In genomic region chr7:109375857-109376256, GRCh38 we compare ENCODE assay signal across 27 cellular contexts.
"Had no signal": no experiment of that assay in that cellular context is flagged by ENCODE, and none has a peak within 500 bp of the region (broad histone marks: within the 10 kb centered on the region; RNA-seq: fewer than 3 reads in every experiment).

No MANE protein-coding gene starts in this region.

- H3K4me3 ChIP-seq: stomach, suprapubic skin, testis, thoracic aorta, thyroid gland, tibial artery, tibial nerve, transverse colon, upper lobe of left lung, upper lobe of right lung, uterus, vagina had no signal

- FAIRE-seq: urothelium cell line had no signal

- H3K36me3 ChIP-seq: stomach, suprapubic skin, thoracic aorta, thyroid gland, tibial artery, tibial nerve, transverse colon, upper lobe of left lung, upper lobe of right lung, uterus, vagina had no signal

- H3K27ac ChIP-seq: stomach, suprapubic skin, testis, thoracic aorta, thyroid gland, tibial artery, tibial nerve, transverse colon, upper lobe of left lung, upper lobe of right lung, uterus, vagina had no signal

- ATAC-seq: stimulated activated effector memory CD8-positive, alpha-beta T cell treated with anti-CD3 and anti-CD28 coated beads, Interleukin-12 subunit alpha, Interleukin-12 subunit beta, amount 100 ng/mL, for 72 hours; stimulated activated memory B cell treated with anti-CD40 and anti-IgM and Interleukin-4, amounts not matched to agents 10 μg/mL and 1 μg/mL and 100 μg/mL, for 72 hours; stimulated activated naive B cell treated with anti-CD40 and anti-IgM and Interleukin-4, amounts not matched to agents 10 μg/mL and 1 μg/mL and 100 μg/mL, for 72 hours; stimulated activated naive CD8-positive, alpha-beta T cell treated with anti-CD3 and anti-CD28 coated beads, Interleukin-15, amount 100 ng/mL, for 72 hours; stimulated activated naive CD8-positive, alpha-beta T cell treated with anti-CD3 and anti-CD28 coated beads, Interleukin-15, Interleukin-2, amounts not matched to agents 100 U/mL and 50 U/mL, for 24 hours; upper lobe of right lung had no signal

- H3K27me3 ChIP-seq: stomach, suprapubic skin, testis, thyroid gland, tibial artery, tibial nerve, transverse colon, upper lobe of left lung, upper lobe of right lung, uterus, vagina had no signal

- DNase-seq: stimulated activated CD4-positive, alpha-beta T cell treated with anti-CD3 and anti-CD28 coated beads, Interleukin-2, amount 100 ng/mL, for 48 hours; stimulated activated CD4-positive, alpha-beta T cell treated with anti-CD3 and anti-CD28 coated beads, Interleukin-4, amount 100 ng/mL, for 1 hour; stimulated activated CD4-positive, alpha-beta T cell treated with anti-CD3 and anti-CD28 coated beads, Interleukin-4, amount 100 ng/mL, for 24 hours; stimulated activated CD4-positive, alpha-beta T cell treated with anti-CD3 and anti-CD28 coated beads, Interleukin-4, amount 100 ng/mL, for 4 hours; stimulated activated CD8-positive, alpha-beta memory T cell treated with anti-CD3 and anti-CD28 coated beads, Interleukin-4, amount 100 ng/mL, for 48 hours; stimulated activated naive B cell treated with anti-CD40 and anti-IgM and Interleukin-4, amounts not matched to agents 10 μg/mL and 1 μg/mL and 100 μg/mL, for 72 hours; stimulated activated naive CD4-positive, alpha-beta T cell; stimulated activated naive CD4-positive, alpha-beta T cell treated with Interleukin-2 at 50 U/mL for 16 hours; stimulated activated naive CD8-positive, alpha-beta T cell treated with anti-CD3 and anti-CD28 coated beads, Interleukin-15, amount 100 ng/mL, for 72 hours; stimulated activated naive CD8-positive, alpha-beta T cell treated with anti-CD3 and anti-CD28 coated beads, Interleukin-15, Interleukin-2, amounts not matched to agents 100 U/mL and 50 U/mL, for 24 hours; stomach; substantia nigra; testis; thyroid gland; tibial artery; transverse colon; trophoblast cell; upper lobe of left lung; upper lobe of right lung; uterus had no signal

- H3K9me3 ChIP-seq: stomach, suprapubic skin, testis, thoracic aorta, thyroid gland, tibial artery, tibial nerve, upper lobe of left lung, uterus, vagina had no signal

- H3K4me1 ChIP-seq: suprapubic skin, testis, thyroid gland, tibial nerve, transverse colon, upper lobe of left lung, upper lobe of right lung, uterus, vagina had no signal
